Comparison of ENCODE assay signal across 1 cellular context in the genomic region with DNA sequence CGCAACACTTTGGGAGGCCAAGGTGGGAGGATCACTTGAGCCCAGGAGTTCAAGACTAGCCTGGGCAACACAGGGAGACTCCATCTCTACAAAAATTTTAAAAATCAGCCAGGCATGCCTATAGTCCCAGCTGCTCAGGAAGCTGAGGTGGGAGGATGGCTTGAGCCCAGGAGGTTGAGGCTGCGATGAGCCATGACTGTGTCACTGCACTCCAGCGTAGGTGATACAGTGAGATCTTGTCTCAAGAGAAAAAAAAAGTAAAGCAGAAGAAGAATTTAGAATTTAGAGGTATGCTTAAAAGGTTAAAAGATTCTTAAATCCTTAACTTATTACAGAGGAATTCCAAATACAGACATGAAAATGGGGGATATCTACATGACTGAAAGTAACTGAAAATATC.
TF ChIP-seq lines count a peak whose summit lies in the region.

No MANE protein-coding gene starts in this region.

TF ChIP-seq in IMR-90, 13 proteins besides CTCF, POLR2A, EP300 and RAD21 (continued from another document):
- TF ChIP-seq, protein P1, sequence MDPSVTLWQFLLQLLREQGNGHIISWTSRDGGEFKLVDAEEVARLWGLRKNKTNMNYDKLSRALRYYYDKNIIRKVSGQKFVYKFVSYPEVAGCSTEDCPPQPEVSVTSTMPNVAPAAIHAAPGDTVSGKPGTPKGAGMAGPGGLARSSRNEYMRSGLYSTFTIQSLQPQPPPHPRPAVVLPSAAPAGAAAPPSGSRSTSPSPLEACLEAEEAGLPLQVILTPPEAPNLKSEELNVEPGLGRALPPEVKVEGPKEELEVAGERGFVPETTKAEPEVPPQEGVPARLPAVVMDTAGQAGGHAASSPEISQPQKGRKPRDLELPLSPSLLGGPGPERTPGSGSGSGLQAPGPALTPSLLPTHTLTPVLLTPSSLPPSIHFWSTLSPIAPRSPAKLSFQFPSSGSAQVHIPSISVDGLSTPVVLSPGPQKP (IDR thresholded peaks at IDR 0.05; ENCODE audit: borderline replicate concordance, low read depth, low read length) = no peak
- TF ChIP-seq RCOR1 (IDR thresholded peaks at IDR 0.05; ENCODE audit: insufficient replicate concordance, low read length) (no peak), CHD1 (IDR thresholded peaks at IDR 0.05; ENCODE audit: low read depth, low read length) (no peak), FOS (IDR thresholded peaks at IDR 0.05; ENCODE audit: low read depth, low read length) (no peak), MAFK (IDR thresholded peaks at IDR 0.05; ENCODE audit: low read depth, low read length) (no peak), MXI1 (IDR thresholded peaks at IDR 0.05; ENCODE audit: borderline replicate concordance, low read depth, low read length) (no peak), RFX5 (IDR thresholded peaks at IDR 0.05; ENCODE audit: low read depth, low read length) (no peak)
